In genomic region chr5:174433098-174433497, GRCh38 we compare ENCODE assay signal across 5 cellular contexts.
"Had no signal": no experiment of that assay in that cellular context is flagged by ENCODE, and none has a peak within 500 bp of the region (broad histone marks: within the 10 kb centered on the region; RNA-seq: fewer than 3 reads in every experiment).

No MANE protein-coding gene starts in this region.

- H3K27ac ChIP-seq: HL-60 had no signal

- DNase-seq: IMR-90, KBM-7, KG1 had no signal

- FAIRE-seq: HTR-8/SVneo had no signal
